Comparison of ENCODE assay signal across 9 cellular contexts in the genomic region with DNA sequence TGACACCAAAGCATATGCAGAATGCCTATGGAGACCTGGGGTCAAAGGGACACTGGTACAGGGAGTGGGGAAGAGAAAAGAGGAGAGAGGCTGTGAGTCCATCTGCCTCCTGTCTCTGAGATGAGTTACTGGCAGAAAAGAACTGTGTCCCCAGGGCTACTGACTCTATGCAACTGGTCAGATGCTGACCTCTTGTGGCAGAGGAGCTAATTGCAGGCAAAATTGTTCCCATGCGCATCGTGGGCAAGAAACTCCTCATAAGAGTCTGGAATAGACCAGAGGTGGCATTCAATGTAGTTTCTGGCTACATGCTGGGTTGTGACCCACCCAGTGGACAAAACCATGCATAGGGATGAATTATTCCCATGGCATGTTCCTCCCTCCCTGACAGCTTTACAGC.
A peak's percentile ranks its signal among the peaks of the same experiment; 100 is the strongest.
DNase-seq lines count a peak whose midpoint lies in the region; ATAC-seq and TF ChIP-seq lines count a peak whose summit lies in the region.
"Had no signal": no experiment of that assay in that cellular context is flagged by ENCODE, and none has a peak within 500 bp of the region (broad histone marks: within the 10 kb centered on the region; RNA-seq: fewer than 3 reads in every experiment).

No MANE protein-coding gene starts in this region.

- CTCF ChIA-PET in RWPE1 (lab: Yijun Ruan, JAX): interaction anchor here (0.5 kb wide), 1 partner anchor 153 kb away, joined by 3 read pairs; no protein-coding TSS in a partner anchor

- POLR2A ChIA-PET in RWPE1 (lab: Yijun Ruan, JAX; ENCODE audit: low non-redundant PET): no interaction called here

- peak; percentile 39 for TF ChIP-seq CTCF in RWPE1 (conservative IDR thresholded peaks at IDR 0.05; ENCODE audit: low read depth)

- H3K4me3 Mint-ChIP-seq in stimulated activated effector memory CD8-positive, alpha-beta T cell treated with anti-CD3 and anti-CD28 coated beads, Interleukin-12 subunit alpha, Interleukin-12 subunit beta, amount 100 ng/mL, for 72 hours: no peak overlapping the region
- H3K4me3 Mint-ChIP-seq: naive thymus-derived CD8-positive, alpha-beta T cell had no signal

- peaks cover 5% of the 10 kb centered on the region for H3K36me3 Mint-ChIP-seq in stimulated activated effector memory CD8-positive, alpha-beta T cell treated with anti-CD3 and anti-CD28 coated beads, Interleukin-12 subunit alpha, Interleukin-12 subunit beta, amount 100 ng/mL, for 72 hours
- H3K36me3 Mint-ChIP-seq: naive thymus-derived CD8-positive, alpha-beta T cell had no signal

- no peak for ATAC-seq in stimulated activated effector memory CD8-positive, alpha-beta T cell treated with anti-CD3 and anti-CD28 coated beads, Interleukin-12 subunit alpha, Interleukin-12 subunit beta, amount 100 ng/mL, for 72 hours
- no peak for ATAC-seq in GM19397 (IDR thresholded peaks at IDR 0.05; ENCODE audit: unreplicated experiment)
- ATAC-seq: naive thymus-derived CD8-positive, alpha-beta T cell had no signal

- no peak overlapping the region for H3K27ac Mint-ChIP-seq in stimulated activated effector memory CD8-positive, alpha-beta T cell treated with anti-CD3 and anti-CD28 coated beads, Interleukin-12 subunit alpha, Interleukin-12 subunit beta, amount 100 ng/mL, for 72 hours

- TF ChIP-seq POLR2A in erythroblast (IDR thresholded peaks at IDR 0.05; ENCODE audit: low read length): no peak

- H3K9me3 Mint-ChIP-seq in stimulated activated effector memory CD8-positive, alpha-beta T cell treated with anti-CD3 and anti-CD28 coated beads, Interleukin-12 subunit alpha, Interleukin-12 subunit beta, amount 100 ng/mL, for 72 hours: peaks cover 2% of the 10 kb centered on the region

- no peak overlapping the region for H3K27ac ChIP-seq in RWPE1

- H3K4me1 Mint-ChIP-seq in stimulated activated effector memory CD8-positive, alpha-beta T cell treated with anti-CD3 and anti-CD28 coated beads, Interleukin-12 subunit alpha, Interleukin-12 subunit beta, amount 100 ng/mL, for 72 hours: peaks cover 5% of the 10 kb centered on the region

- DNase-seq in activated T-cell treated with anti-CD3 and anti-CD28 coated beads for 24 hours (ENCODE audit: low read depth) (peak; percentile 17), RWPE1 (ENCODE audit: low spot score) (no peak), erythroblast (lab: John Stamatoyannopoulos, UW) (peak; percentile 58 to 70), GF-D8 (lab: John Stamatoyannopoulos, UW) (no peak), NCI-H1436 (lab: John Stamatoyannopoulos, UW) (no peak)
- DNase-seq in activated T-cell treated with anti-CD3 and anti-CD28 coated beads, Interleukin-2, amount 50 U/mL, for 1 hour: no peak
- DNase-seq in stimulated activated effector memory CD8-positive, alpha-beta T cell treated with anti-CD3 and anti-CD28 coated beads, Interleukin-12 subunit alpha, Interleukin-12 subunit beta, amount 100 ng/mL, for 72 hours (ENCODE audit: low spot score in 2 of 2): peak; percentile 15 to 74

Comparison
In these comparisons a context has a peak if more than half of its experiments do, and no peak if none do; other contexts are left out.
1. DNase-seq: peak in activated T-cell treated with anti-CD3 and anti-CD28 coated beads for 24 hours (single experiment), erythroblast (2 of 2) and stimulated activated effector memory CD8-positive, alpha-beta T cell treated with anti-CD3 and anti-CD28 coated beads, Interleukin-12 subunit alpha, Interleukin-12 subunit beta, amount 100 ng/mL, for 72 hours (2 of 2); none in activated T-cell treated with anti-CD3 and anti-CD28 coated beads, Interleukin-2, amount 50 U/mL, for 1 hour (single experiment), RWPE1 (single experiment), GF-D8 (single experiment) and NCI-H1436 (single experiment).